8 cellular contexts compared by ENCODE assay signal in the genomic region with DNA sequence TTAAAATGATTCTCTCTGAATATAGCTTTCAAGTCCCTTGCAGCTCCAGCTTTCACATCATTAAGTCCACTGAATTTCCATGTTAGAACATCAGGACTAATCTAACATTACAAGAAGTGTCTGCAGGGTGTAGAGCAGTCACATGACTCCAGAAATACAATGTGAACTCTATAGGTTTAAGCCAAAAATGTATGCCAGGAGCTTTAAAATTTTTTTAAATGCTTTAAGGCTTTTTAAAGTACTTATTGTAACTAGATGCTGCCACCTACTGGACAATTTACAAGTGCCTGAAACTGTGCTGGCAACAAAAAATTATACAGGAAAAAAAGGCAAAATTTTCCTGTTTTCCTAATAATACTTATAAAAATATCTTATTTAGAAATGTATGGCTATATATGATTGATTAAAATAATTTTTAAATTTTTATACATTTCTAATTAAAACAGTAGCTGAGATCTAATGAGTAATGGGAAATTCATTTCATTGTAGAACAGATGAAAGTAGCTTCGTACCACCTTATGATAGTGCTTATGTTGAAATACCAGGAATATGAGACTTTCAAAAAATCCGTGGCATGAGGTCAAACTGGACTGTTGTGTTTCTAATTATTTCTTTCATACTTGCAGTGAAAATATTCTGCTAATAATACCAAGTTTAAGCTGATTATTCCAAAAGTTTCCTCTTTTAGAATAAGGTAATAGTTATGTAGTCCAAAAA. TPM values are rescaled to one million over a fixed set of nuclear protein-coding genes. Genes with fewer than 3 reads are reported as not detected.
DNase-seq lines count a peak whose midpoint lies in the region; ATAC-seq and TF ChIP-seq lines count a peak whose summit lies in the region.

No MANE protein-coding gene starts in this region.

- H3K27me3 ChIP-seq in Loucy (ENCODE audit: insufficient read depth, low read length, poor library complexity, severe bottlenecking) = no peaks in the 10 kb centered on the region
- no peaks in the 10 kb centered on the region for H3K27me3 ChIP-seq in trophoblast cell (ENCODE audit: insufficient read depth, low read length)

- no peak overlapping the region for H2AFZ ChIP-seq in Loucy (ENCODE audit: low read length)
- no peak overlapping the region for H2AFZ ChIP-seq in trophoblast cell (ENCODE audit: insufficient read depth, low read length, poor library complexity)

- no peaks in the 10 kb centered on the region for H3K79me2 ChIP-seq in Loucy (ENCODE audit: insufficient read depth, low read length)
- no peaks in the 10 kb centered on the region for H3K79me2 ChIP-seq in trophoblast cell (ENCODE audit: control insufficient read depth, insufficient read depth, low read length, poor library complexity)

- H3K23ac ChIP-seq in trophoblast cell (ENCODE audit: low read length) = no peak overlapping the region

- peak; percentile 89 for TF ChIP-seq CTCF in Loucy (conservative IDR thresholded peaks at IDR 0.05; ENCODE audit: low read length)

- no peak overlapping the region for H3K18ac ChIP-seq in trophoblast cell (ENCODE audit: low read length)

- H3K4me1 ChIP-seq in Loucy (ENCODE audit: insufficient read depth, low read length, poor library complexity, severe bottlenecking) (no peaks in the 10 kb centered on the region), trophoblast cell (ENCODE audit: control insufficient read depth in 1 of 2, insufficient read depth in 2 of 2, low read length in 2 of 2) (no peaks in the 10 kb centered on the region)

- H2BK12ac ChIP-seq in trophoblast cell (ENCODE audit: low read length) = no peak overlapping the region

- H3K36me3 ChIP-seq in Loucy (ENCODE audit: insufficient read depth, low read length) = no peaks in the 10 kb centered on the region
- H3K36me3 ChIP-seq in trophoblast cell (ENCODE audit: control insufficient read depth in 1 of 2, insufficient read depth in 2 of 2, low read length in 2 of 2) = no peaks in the 10 kb centered on the region

- H3K9me2 ChIP-seq in Loucy (replicated peaks; ENCODE audit: low read depth, low read length) = no peaks in the 10 kb centered on the region

- H2AK5ac ChIP-seq in trophoblast cell (ENCODE audit: low read length) = no peak overlapping the region

- no peak overlapping the region for H4K8ac ChIP-seq in trophoblast cell (ENCODE audit: low read depth, low read length)

- no peaks in the 10 kb centered on the region for H4K20me1 ChIP-seq in Loucy (ENCODE audit: insufficient read depth, low read length, poor library complexity, severe bottlenecking)

- no peak overlapping the region for H4K91ac ChIP-seq in trophoblast cell (ENCODE audit: low read depth, low read length)

- H4K12ac ChIP-seq in trophoblast cell (ENCODE audit: low read depth, low read length) = no peak overlapping the region

- ATAC-seq in HG03520 (IDR thresholded peaks at IDR 0.05; ENCODE audit: unreplicated experiment) (no peak), HG03457 (IDR thresholded peaks at IDR 0.05; ENCODE audit: unreplicated experiment) (no peak)

- H3K4me3 ChIP-seq in Loucy (ENCODE audit: low read length, poor library complexity, severe bottlenecking) (no peak overlapping the region), trophoblast cell (ENCODE audit: low read depth, low read length) (no peak overlapping the region)

- no peak overlapping the region for H3K14ac ChIP-seq in trophoblast cell (ENCODE audit: low read length)

- H3K4ac ChIP-seq in trophoblast cell (ENCODE audit: low read depth, low read length) = no peak overlapping the region

- H3K4me2 ChIP-seq in Loucy (ENCODE audit: low read depth, low read length, poor library complexity, severe bottlenecking) (no peak overlapping the region), trophoblast cell (ENCODE audit: low read length) (no peak overlapping the region)

- H3K79me1 ChIP-seq in trophoblast cell (ENCODE audit: low read length) = no peaks in the 10 kb centered on the region

- no peak overlapping the region for H3K9ac ChIP-seq in Loucy (ENCODE audit: low read depth, low read length, poor library complexity, severe bottlenecking)
- H3K9ac ChIP-seq in trophoblast cell (ENCODE audit: low read length) = no peak overlapping the region

- no peak for TF ChIP-seq POLR2A in erythroblast (IDR thresholded peaks at IDR 0.05; ENCODE audit: low read length)

- H2BK5ac ChIP-seq in trophoblast cell (ENCODE audit: low read depth, low read length, poor library complexity) = no peak overlapping the region

- H2BK120ac ChIP-seq in trophoblast cell (ENCODE audit: insufficient read depth, low read length, poor library complexity) = no peak overlapping the region

- DNase-seq in NCI-H2196 (lab: John Stamatoyannopoulos, UW; ENCODE audit: unreplicated experiment) (peak; percentile 44), NCI-H2196 treated with DMSO at 0.1 percent for 48 hours (lab: John Stamatoyannopoulos, UW; ENCODE audit: unreplicated experiment) (no peak), SHP77 (lab: John Stamatoyannopoulos, UW) (peak; percentile 7 to 64), erythroblast (lab: John Stamatoyannopoulos, UW) (peak; percentile 67 to 83), trophoblast cell (peak; percentile 60 to 88)

- H3F3A ChIP-seq in Loucy (ENCODE audit: low read depth) = no peaks in the 10 kb centered on the region

- H3K9me3 ChIP-seq in Loucy (ENCODE audit: insufficient read depth, low read depth, low read length) = no peaks in the 10 kb centered on the region
- no peaks in the 10 kb centered on the region for H3K9me3 ChIP-seq in trophoblast cell (ENCODE audit: insufficient read depth, low read depth, low read length)

- no CpG with 5 or more reads among the region's 2 CpGs for WGBS in trophoblast cell (ENCODE audit: extremely low coverage, insufficient coverage, insufficient read length)

- H3K27ac ChIP-seq in trophoblast cell (ENCODE audit: low read depth, low read length) = no peak overlapping the region

RNA-seq across cellular contexts. Expression of gene FSIP1, which starts 25.7 kb away (rescaled TPM):
- polyA plus RNA-seq in trophoblast cell (2013) = 0.08 and 0.12 TPM in 2 replicates
